ENCODE assay signal across 8 cellular contexts in genomic region chr20:58839474-58839874, GRCh38. TPM values are rescaled to one million over a fixed set of nuclear protein-coding genes. Genes with fewer than 3 reads are reported as not detected.
DNase-seq lines count a peak whose midpoint lies in the region; ATAC-seq and TF ChIP-seq lines count a peak whose summit lies in the region.

No MANE protein-coding gene starts in this region.

- 45 to 70% (median 53%) methylated on average over 26 to 27 of the region's 27 CpGs for WGBS in spleen, 5 donors

- H3K9me3 ChIP-seq in spleen (no peaks in the 10 kb centered on the region), mucosa of descending colon (no peaks in the 10 kb centered on the region)

- peak in 7 of 11 experiments; percentile 25 to 60 (median 45) for TF ChIP-seq CTCF in spleen (IDR thresholded peaks at IDR 0.05 in 8 of 11, conservative IDR thresholded peaks at IDR 0.05 in 3 of 11)
- TF ChIP-seq CTCF in mucosa of descending colon (IDR thresholded peaks at IDR 0.05): no peak

- H3K4me1 ChIP-seq in spleen (peaks cover 0 to 14% (median 10%) of the 10 kb centered on the region in 6 donors), mucosa of descending colon (ENCODE audit: low read depth) (no peaks in the 10 kb centered on the region)

- no peaks in the 10 kb centered on the region for H3K36me3 ChIP-seq in spleen
- no peaks in the 10 kb centered on the region for H3K36me3 ChIP-seq in mucosa of descending colon (ENCODE audit: low read depth)

- intact Hi-C loops in left cardiac atrium (cut with DNase I) (loop anchor here in 1 of 2 donors (5.0 to 10.0 kb wide), 2 partner anchors 185 to 602 kb away; partner anchors contain the start of gene STX16), spleen (cut with DNase I; ENCODE audit: low total_unique reads) (no loop called here), mucosa of descending colon (cut with DNase I, micrococcal nuclease) (no loop called here)

- H3K27me3 ChIP-seq in spleen (replicated peaks in 1 of 7): peaks cover 2 to 87% (median 35%) of the 10 kb centered on the region in 7 donors

- peak; percentile 23 for DNase-seq in GDM1 (lab: John Stamatoyannopoulos, UW)
- peak; percentile 8 for DNase-seq in NCI-H2107 treated with DMSO at 0.1 percent for 48 hours (lab: John Stamatoyannopoulos, UW; ENCODE audit: unreplicated experiment)
- peak; percentile 53 for DNase-seq in activated naive CD4-positive, alpha-beta T cell treated with Interleukin-2 at 50 U/mL for 16 hours
- peak; percentile 53 for DNase-seq in left cardiac atrium
- peak; percentile 77 for DNase-seq in spleen
- DNase-seq in NCI-H446 treated with DMSO at 0.1 percent for 48 hours (lab: John Stamatoyannopoulos, UW): no peak
- no peak for DNase-seq in mucosa of descending colon

- no peak for TF ChIP-seq POLR2A in spleen (IDR thresholded peaks at IDR 0.05)

- ATAC-seq in left cardiac atrium (peak; percentile 73 to 77), GM18907 (IDR thresholded peaks at IDR 0.05; ENCODE audit: unreplicated experiment) (no peak), mucosa of descending colon (no peak)

- H3K27ac ChIP-seq in spleen: no peak overlapping the region

- H3K4me3 ChIP-seq in spleen: peak overlapping the region in 1 of 8 donors; percentile 47
- no peak overlapping the region for H3K4me3 ChIP-seq in mucosa of descending colon

RNA-seq across cellular contexts. Expression of gene GNAS-AS1, which starts 11.2 kb away (rescaled TPM):
- total RNA-seq in left cardiac atrium (under 1 TPM; 0.37 to 0.80 TPM), spleen (1 to 10 TPM in 2 of 7 donors, under 1 TPM in 3, not detected in 2; 0.44 to 1.1 (median 0.70) TPM), mucosa of descending colon (1 to 10 TPM in 2 of 3 donors, under 1 TPM in 1; 0.54 to 1.4 (median 1.0) TPM)
- under 1 TPM; 0.18 to 0.32 (median 0.22) TPM for polyA plus RNA-seq in spleen

RNA-seq across cellular contexts. Expression of gene GNAS, which starts 13.0 kb away (rescaled TPM):
- 1,000 to 10,000 TPM; 1,020 to 1,609 TPM for total RNA-seq in left cardiac atrium
- 100 to 1,000 TPM; 745 to 849 (median 769) TPM for total RNA-seq in spleen
- polyA plus RNA-seq in spleen: 100 to 1,000 TPM; 722 to 854 (median 771) TPM
- total RNA-seq in mucosa of descending colon: 100 to 1,000 TPM; 583 to 659 (median 632) TPM

Comparison
In these comparisons a context has a peak if more than half of its experiments do, and no peak if none do; other contexts are left out.
1. DNase-seq: peak in GDM1 (single experiment), NCI-H2107 treated with DMSO at 0.1 percent for 48 hours (single experiment), activated naive CD4-positive, alpha-beta T cell treated with Interleukin-2 at 50 U/mL for 16 hours (single experiment), left cardiac atrium (single experiment) and spleen (single experiment); none in NCI-H446 treated with DMSO at 0.1 percent for 48 hours (single experiment) and mucosa of descending colon (0 of 3).
2. ATAC-seq: peak in left cardiac atrium (2 of 2); none in GM18907 (single experiment) and mucosa of descending colon (single experiment).